In the genomic region with DNA sequence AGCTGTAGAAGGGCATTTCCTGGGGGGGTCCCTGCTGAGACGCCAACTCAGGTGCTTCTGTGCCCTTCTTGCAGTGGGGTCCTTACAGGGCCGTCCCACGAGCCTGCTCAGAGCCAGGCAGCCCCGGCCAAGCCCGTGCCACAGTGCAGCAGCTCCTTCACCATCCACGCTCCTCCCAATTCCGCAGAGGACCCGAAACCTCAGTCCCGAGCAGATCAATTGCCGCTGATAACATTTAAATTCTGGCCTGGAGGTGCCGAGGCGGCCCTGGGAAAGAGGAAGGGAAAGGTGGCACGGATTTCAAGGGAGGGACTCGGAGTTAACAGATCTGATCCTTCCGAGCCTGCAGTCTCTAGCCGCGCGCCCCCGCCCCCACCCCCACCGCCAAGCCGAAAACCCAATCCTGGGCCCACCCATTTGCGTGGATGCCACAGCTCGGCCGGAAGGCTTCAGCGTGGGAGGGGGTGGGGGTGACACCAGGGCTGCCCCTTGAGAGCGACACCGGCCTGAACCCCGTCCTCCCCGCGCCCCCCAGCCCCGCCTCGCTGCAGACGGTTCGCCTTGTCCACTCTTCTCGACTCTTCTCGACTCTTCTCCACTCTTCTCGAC, we compare ENCODE assay signal across 8 cellular contexts. TPM values are rescaled to one million over a fixed set of nuclear protein-coding genes. Genes with fewer than 3 reads are reported as not detected.
A peak's percentile ranks its signal among the peaks of the same experiment; 100 is the strongest.
DNase-seq lines count a peak whose midpoint lies in the region; ATAC-seq and TF ChIP-seq lines count a peak whose summit lies in the region.

No MANE protein-coding gene starts in this region.

- TF ChIP-seq EP300 in esophagus muscularis mucosa (IDR thresholded peaks at IDR 0.05), result no peak

- H3K9me3 Mint-ChIP-seq in CD8-positive, alpha-beta T cell, result no peaks in the 10 kb centered on the region
- no peaks in the 10 kb centered on the region for H3K9me3 Mint-ChIP-seq in osteocyte (ENCODE audit: unreplicated experiment)

- peak overlapping the region; percentile 91 for H3K27ac Mint-ChIP-seq in CD8-positive, alpha-beta T cell
- peak overlapping the region; percentile 54 for H3K27ac Mint-ChIP-seq in osteocyte (ENCODE audit: unreplicated experiment)

- no peaks in the 10 kb centered on the region for H3K36me3 ChIP-seq in CD8-positive, alpha-beta T cell (ENCODE audit: insufficient read depth, low read length)
- H3K36me3 ChIP-seq in SK-N-MC (ENCODE audit: insufficient read depth, low read length), result no peaks in the 10 kb centered on the region
- no peaks in the 10 kb centered on the region for H3K36me3 ChIP-seq in esophagus muscularis mucosa

- H3K4me3 Mint-ChIP-seq in CD8-positive, alpha-beta T cell, result peak overlapping the region; percentile 90
- H3K4me3 Mint-ChIP-seq in osteocyte (ENCODE audit: unreplicated experiment), result peak overlapping the region; percentile 83

- peak overlapping the region; percentile 79 for H3K4me3 ChIP-seq in CD8-positive, alpha-beta T cell (ENCODE audit: low read depth, low read length)
- H3K4me3 ChIP-seq in SK-N-MC (peak overlapping the region; percentile 79), esophagus muscularis mucosa (peak overlapping the region; percentile 62 to 74 (median 68))

- peaks cover 59% of the 10 kb centered on the region for H3K4me1 Mint-ChIP-seq in CD8-positive, alpha-beta T cell (ENCODE audit: low read depth)
- peaks cover 54% of the 10 kb centered on the region for H3K4me1 Mint-ChIP-seq in osteocyte (ENCODE audit: unreplicated experiment)

- H3K9ac ChIP-seq in SK-N-MC (ENCODE audit: insufficient read length), result no peak overlapping the region

- CTCF ChIA-PET in CD8-positive, alpha-beta T cell (lab: Charles Lee), result interaction anchor here (1.1 to 4.4 kb wide), 2 partner anchors 9 kb away, joined by 3 to 16 read pairs; no protein-coding TSS in a partner anchor

- TF ChIP-seq POLR2A in esophagus muscularis mucosa (IDR thresholded peaks at IDR 0.05; ENCODE audit: low read depth), result no peak

- H3K27ac ChIP-seq in CD8-positive, alpha-beta T cell (ENCODE audit: low read depth, low read length), result peak overlapping the region; percentile 74
- H3K27ac ChIP-seq in SK-N-MC (no peak overlapping the region), esophagus muscularis mucosa (replicated peaks in 1 of 4) (peak overlapping the region; percentile 88 to 96 (median 93))

- ATAC-seq in CD8-positive, alpha-beta T cell, result peak; percentile 17
- ATAC-seq in GM18867 (IDR thresholded peaks at IDR 0.05; ENCODE audit: unreplicated experiment), result no peak
- no peak for ATAC-seq in GM18858 (IDR thresholded peaks at IDR 0.05; ENCODE audit: unreplicated experiment)
- no peak for ATAC-seq in GM18873 (IDR thresholded peaks at IDR 0.05; ENCODE audit: low FRiP score, unreplicated experiment)

- no peak for TF ChIP-seq CTCF in CD8-positive, alpha-beta T cell (IDR thresholded peaks at IDR 0.05)
- TF ChIP-seq CTCF in esophagus muscularis mucosa (IDR thresholded peaks at IDR 0.05) (no peak), osteocyte (IDR thresholded peaks at IDR 0.05) (no peak)

- no peaks in the 10 kb centered on the region for H3K27me3 ChIP-seq in CD8-positive, alpha-beta T cell (ENCODE audit: insufficient read depth, low read length)
- H3K27me3 ChIP-seq in esophagus muscularis mucosa, result no peaks in the 10 kb centered on the region

- peaks cover 56% of the 10 kb centered on the region for H3K4me1 ChIP-seq in CD8-positive, alpha-beta T cell (ENCODE audit: insufficient read depth, low read length)
- H3K4me1 ChIP-seq in esophagus muscularis mucosa, result peaks cover 69 to 93% (median 93%) of the 10 kb centered on the region in 4 donors

- intact Hi-C loops in CD8-positive, alpha-beta T cell (cut with DNase I, micrococcal nuclease), result loop anchor here (1.0 to 10.0 kb wide), 3 partner anchors 33 to 296 kb away; a partner anchor contains a TSS
- intact Hi-C loops in esophagus muscularis mucosa (cut with DNase I), result no loop called here

- peak in 4 of 7 experiments; percentile 7 to 60 (median 26) for DNase-seq in CD8-positive, alpha-beta T cell
- no peak for DNase-seq in SK-N-MC (ENCODE audit: low read depth, low spot score)
- no peak for DNase-seq in esophagus muscularis mucosa (ENCODE audit: extremely low spot score)
- DNase-seq in osteocyte (ENCODE audit: extremely low spot score, unreplicated experiment), result no peak
- DNase-seq in DMS53 (lab: John Stamatoyannopoulos, UW), result no peak

- no peaks in the 10 kb centered on the region for H3K27me3 Mint-ChIP-seq in CD8-positive, alpha-beta T cell (ENCODE audit: low read depth)
- H3K27me3 Mint-ChIP-seq in osteocyte (ENCODE audit: unreplicated experiment), result peaks cover 5% of the 10 kb centered on the region

- H3K36me3 Mint-ChIP-seq in CD8-positive, alpha-beta T cell, result no peaks in the 10 kb centered on the region
- no peaks in the 10 kb centered on the region for H3K36me3 Mint-ChIP-seq in osteocyte (ENCODE audit: unreplicated experiment)

- no peaks in the 10 kb centered on the region for H3K9me3 ChIP-seq in CD8-positive, alpha-beta T cell (ENCODE audit: low read length)
- H3K9me3 ChIP-seq in SK-N-MC (ENCODE audit: low read depth, low read length), result no peaks in the 10 kb centered on the region
- H3K9me3 ChIP-seq in esophagus muscularis mucosa, result no peaks in the 10 kb centered on the region

- 7% methylated on average over 14 of the region's 37 CpGs for WGBS in esophagus muscularis mucosa

- POLR2A ChIA-PET in CD8-positive, alpha-beta T cell (lab: Charles Lee), result interaction anchor here (0.7 to 2.1 kb wide), 6 partner anchors 9 to 233 kb away, joined by 3 to 17 read pairs (median 6); a partner anchor contains a TSS

RNA-seq across cellular contexts. Expression of a gene that starts 32.3 kb away (rescaled TPM):
- total RNA-seq in CD8-positive, alpha-beta T cell, result 10 to 100 TPM; 12.1 to 15.2 TPM
- total RNA-seq in esophagus muscularis mucosa (100 to 1,000 TPM in 2 of 4 donors, 10 to 100 TPM in 2; 84.2 to 122 (median 96.5) TPM), osteocyte (170 and 177 TPM in 2 replicates)

Comparison
In these comparisons a context has a peak if more than half of its experiments do, and no peak if none do; other contexts are left out.
1. DNase-seq: peak in CD8-positive, alpha-beta T cell (4 of 7); none in SK-N-MC (single experiment), esophagus muscularis mucosa (single experiment), osteocyte (single experiment) and DMS53 (single experiment).
2. RNA of a gene that starts 32.3 kb away (total RNA-seq): 170 to 177 TPM in osteocyte and 84.2 to 122 TPM in esophagus muscularis mucosa; 12.1 to 15.2 TPM in CD8-positive, alpha-beta T cell; every median in the first group is over 4 times any median in the second.
3. Peak in every context shown above with its lines, with median percentiles within 50 percentile points of each other: H3K4me3 ChIP-seq.